ENCODE assay signal across 1 cellular context in genomic region chr11:59616396-59616982, GRCh38.
TF ChIP-seq lines count a peak whose summit lies in the region.

No MANE protein-coding gene starts in this region.

TF ChIP-seq in PFSK-1, 5 proteins besides CTCF, POLR2A, EP300 and RAD21 (continued from another document):
- TF ChIP-seq REST (IDR thresholded peaks at IDR 0.05; ENCODE audit: insufficient read depth in 1 of 2, low read depth in 2 of 2, low read length in 2 of 2) = no peak
TF ChIP-seq in PFSK-1: peak in this region for 3.
